ENCODE assay signal across 28 cellular contexts in the genomic region with DNA sequence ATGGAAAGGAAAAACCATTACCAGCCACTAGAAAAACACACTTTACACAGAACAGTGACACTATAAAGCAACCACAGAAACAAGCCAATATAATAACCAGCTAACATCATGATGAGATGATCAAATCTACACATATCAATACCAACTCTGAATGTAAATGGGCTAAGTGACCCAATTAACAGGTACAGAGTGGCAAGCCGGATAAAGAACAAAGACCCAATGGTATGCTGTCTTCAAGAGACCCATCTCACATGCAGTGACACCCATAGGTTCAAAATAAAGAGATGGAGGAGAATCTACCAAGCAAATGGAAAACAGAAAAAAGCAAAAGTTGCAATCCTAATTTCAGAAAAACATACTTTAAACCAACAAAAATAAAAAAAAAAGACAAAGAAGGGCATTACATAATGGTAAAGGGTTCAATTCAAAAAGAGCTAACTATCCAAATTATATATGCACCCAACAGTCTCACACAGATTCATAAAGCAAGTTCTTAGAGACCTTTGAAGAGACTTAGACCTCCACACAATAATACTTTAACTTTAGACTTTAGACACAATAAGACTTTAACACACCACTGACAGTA.
"Had no signal": no experiment of that assay in that cellular context is flagged by ENCODE, and none has a peak within 500 bp of the region (broad histone marks: within the 10 kb centered on the region; RNA-seq: fewer than 3 reads in every experiment).

No MANE protein-coding gene starts in this region.

- H3K4me3 Mint-ChIP-seq: stimulated activated effector memory CD8-positive, alpha-beta T cell treated with anti-CD3 and anti-CD28 coated beads, Interleukin-12 subunit alpha, Interleukin-12 subunit beta, amount 100 ng/mL, for 72 hours; stimulated activated memory B cell treated with anti-CD40 and anti-IgM and Interleukin-4, amounts not matched to agents 10 μg/mL and 1 μg/mL and 100 μg/mL, for 72 hours; stimulated activated naive B cell treated with anti-CD40 and anti-IgM and Interleukin-4, amounts not matched to agents 10 μg/mL and 1 μg/mL and 100 μg/mL, for 72 hours; stimulated activated naive CD8-positive, alpha-beta T cell treated with anti-CD3 and anti-CD28 coated beads, Interleukin-15, amount 100 ng/mL, for 72 hours; stimulated activated naive CD8-positive, alpha-beta T cell treated with anti-CD3 and anti-CD28 coated beads, Interleukin-15, Interleukin-2, amounts not matched to agents 100 ng/mL and 50 ng/mL, for 24 hours; type B pancreatic cell had no signal

- H3K4me3 ChIP-seq: stomach, suprapubic skin, testis, thoracic aorta, thyroid gland, tibial artery, tibial nerve, transverse colon, upper lobe of left lung, upper lobe of right lung, uterus, vagina had no signal

- ATAC-seq: stimulated activated effector memory CD8-positive, alpha-beta T cell treated with anti-CD3 and anti-CD28 coated beads, Interleukin-12 subunit alpha, Interleukin-12 subunit beta, amount 100 ng/mL, for 72 hours; stimulated activated memory B cell treated with anti-CD40 and anti-IgM and Interleukin-4, amounts not matched to agents 10 μg/mL and 1 μg/mL and 100 μg/mL, for 72 hours; stimulated activated naive B cell treated with anti-CD40 and anti-IgM and Interleukin-4, amounts not matched to agents 10 μg/mL and 1 μg/mL and 100 μg/mL, for 72 hours; stimulated activated naive CD8-positive, alpha-beta T cell treated with anti-CD3 and anti-CD28 coated beads, Interleukin-15, amount 100 ng/mL, for 72 hours; stimulated activated naive CD8-positive, alpha-beta T cell treated with anti-CD3 and anti-CD28 coated beads, Interleukin-15, Interleukin-2, amounts not matched to agents 100 U/mL and 50 U/mL, for 24 hours had no signal

- H3K27me3 ChIP-seq: suprapubic skin, testis, thyroid gland, tibial artery, tibial nerve, transverse colon, upper lobe of right lung, uterus, vagina had no signal

- DNase-seq: stimulated activated CD4-positive, alpha-beta T cell treated with anti-CD3 and anti-CD28 coated beads, Interleukin-2, amount 100 ng/mL, for 48 hours; stimulated activated CD4-positive, alpha-beta T cell treated with anti-CD3 and anti-CD28 coated beads, Interleukin-4, amount 100 ng/mL, for 1 hour; stimulated activated CD4-positive, alpha-beta T cell treated with anti-CD3 and anti-CD28 coated beads, Interleukin-4, amount 100 ng/mL, for 24 hours; stimulated activated CD4-positive, alpha-beta T cell treated with anti-CD3 and anti-CD28 coated beads, Interleukin-4, amount 100 ng/mL, for 4 hours; stimulated activated CD8-positive, alpha-beta memory T cell treated with anti-CD3 and anti-CD28 coated beads, Interleukin-4, amount 100 ng/mL, for 48 hours; stimulated activated naive B cell treated with anti-CD40 and anti-IgM and Interleukin-4, amounts not matched to agents 10 μg/mL and 1 μg/mL and 100 μg/mL, for 72 hours; stimulated activated naive CD4-positive, alpha-beta T cell; stimulated activated naive CD4-positive, alpha-beta T cell treated with Interleukin-2 at 50 U/mL for 16 hours; stimulated activated naive CD8-positive, alpha-beta T cell treated with anti-CD3 and anti-CD28 coated beads, Interleukin-15, amount 100 ng/mL, for 72 hours; stimulated activated naive CD8-positive, alpha-beta T cell treated with anti-CD3 and anti-CD28 coated beads, Interleukin-15, Interleukin-2, amounts not matched to agents 100 U/mL and 50 U/mL, for 24 hours; stomach; substantia nigra; testis; thyroid gland; tibial artery; transverse colon; trophoblast cell; upper lobe of left lung; upper lobe of right lung; uterus had no signal

- H3K27ac Mint-ChIP-seq: stimulated activated effector memory CD8-positive, alpha-beta T cell treated with anti-CD3 and anti-CD28 coated beads, Interleukin-12 subunit alpha, Interleukin-12 subunit beta, amount 100 ng/mL, for 72 hours; stimulated activated memory B cell treated with anti-CD40 and anti-IgM and Interleukin-4, amounts not matched to agents 10 μg/mL and 1 μg/mL and 100 μg/mL, for 72 hours; stimulated activated naive B cell treated with anti-CD40 and anti-IgM and Interleukin-4, amounts not matched to agents 10 μg/mL and 1 μg/mL and 100 μg/mL, for 72 hours; stimulated activated naive CD8-positive, alpha-beta T cell treated with anti-CD3 and anti-CD28 coated beads, Interleukin-15, amount 100 ng/mL, for 72 hours; stimulated activated naive CD8-positive, alpha-beta T cell treated with anti-CD3 and anti-CD28 coated beads, Interleukin-15, Interleukin-2, amounts not matched to agents 100 ng/mL and 50 ng/mL, for 24 hours; type B pancreatic cell had no signal

- H3K27me3 Mint-ChIP-seq: stimulated activated memory B cell treated with anti-CD40 and anti-IgM and Interleukin-4, amounts not matched to agents 10 μg/mL and 1 μg/mL and 100 μg/mL, for 72 hours; type B pancreatic cell had no signal

- H3K9me3 ChIP-seq: testis, thyroid gland, upper lobe of right lung, uterus, vagina had no signal

- H3K36me3 ChIP-seq: stomach, suprapubic skin, thoracic aorta, thyroid gland, tibial artery, tibial nerve, transverse colon, upper lobe of left lung, upper lobe of right lung, uterus, vagina had no signal

- H3K4me1 ChIP-seq: stomach, suprapubic skin, testis, tibial artery, tibial nerve, transverse colon, upper lobe of left lung, upper lobe of right lung, uterus, vagina had no signal

- H3K27ac ChIP-seq: stomach, suprapubic skin, testis, thoracic aorta, thyroid gland, tibial artery, tibial nerve, transverse colon, upper lobe of left lung, upper lobe of right lung, uterus, vagina had no signal

- H3K4me1 Mint-ChIP-seq: stimulated activated effector memory CD8-positive, alpha-beta T cell treated with anti-CD3 and anti-CD28 coated beads, Interleukin-12 subunit alpha, Interleukin-12 subunit beta, amount 100 ng/mL, for 72 hours; stimulated activated memory B cell treated with anti-CD40 and anti-IgM and Interleukin-4, amounts not matched to agents 10 μg/mL and 1 μg/mL and 100 μg/mL, for 72 hours; stimulated activated naive B cell treated with anti-CD40 and anti-IgM and Interleukin-4, amounts not matched to agents 10 μg/mL and 1 μg/mL and 100 μg/mL, for 72 hours; stimulated activated naive CD8-positive, alpha-beta T cell treated with anti-CD3 and anti-CD28 coated beads, Interleukin-15, amount 100 ng/mL, for 72 hours had no signal

- H3K36me3 Mint-ChIP-seq: stimulated activated effector memory CD8-positive, alpha-beta T cell treated with anti-CD3 and anti-CD28 coated beads, Interleukin-12 subunit alpha, Interleukin-12 subunit beta, amount 100 ng/mL, for 72 hours; stimulated activated memory B cell treated with anti-CD40 and anti-IgM and Interleukin-4, amounts not matched to agents 10 μg/mL and 1 μg/mL and 100 μg/mL, for 72 hours; stimulated activated naive B cell treated with anti-CD40 and anti-IgM and Interleukin-4, amounts not matched to agents 10 μg/mL and 1 μg/mL and 100 μg/mL, for 72 hours had no signal
